8 cellular contexts compared by ENCODE assay signal in the genomic region with DNA sequence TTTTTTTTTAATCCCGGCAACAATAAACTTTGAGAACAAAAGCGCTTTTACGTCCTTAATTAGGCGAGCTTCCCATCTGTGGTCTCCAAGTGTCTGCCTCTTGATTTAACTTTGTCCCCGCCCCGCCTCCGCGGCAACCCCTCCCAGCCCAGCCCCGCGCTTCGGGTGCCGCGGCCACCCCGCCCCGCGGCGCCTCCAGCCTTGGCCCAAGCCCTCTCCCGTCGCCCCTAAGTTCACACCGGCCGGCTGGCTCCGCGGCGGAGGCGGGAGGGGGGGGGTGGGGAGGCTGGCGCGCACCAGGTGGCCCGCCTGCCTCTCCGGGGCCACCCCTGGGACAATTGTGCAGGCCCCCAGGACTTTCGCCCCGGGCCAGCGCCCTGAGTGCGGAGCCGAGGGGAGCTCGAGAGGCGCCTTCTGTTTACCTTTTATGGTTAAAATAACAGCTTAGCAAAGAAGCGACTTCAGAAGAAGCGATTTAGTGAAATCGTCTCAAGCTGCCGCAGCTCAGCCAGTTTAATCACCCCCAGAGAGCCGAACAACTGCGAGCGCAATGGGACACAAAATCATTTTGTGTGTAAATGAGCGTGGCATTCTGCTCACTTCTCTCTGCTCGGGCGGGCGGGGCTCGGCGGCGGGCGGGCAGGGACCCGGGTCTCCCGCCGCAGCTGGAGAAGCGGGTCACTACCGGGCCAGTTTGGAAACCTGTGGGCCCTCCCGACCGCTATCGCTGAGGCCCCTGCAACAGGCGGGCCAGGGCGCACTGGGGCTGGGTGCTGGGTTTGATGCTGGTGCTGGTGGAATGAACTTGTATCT. TPM values are rescaled to one million over a fixed set of nuclear protein-coding genes. Genes with fewer than 3 reads are reported as not detected.
DNase-seq lines count a peak whose midpoint lies in the region; ATAC-seq and TF ChIP-seq lines count a peak whose summit lies in the region.

No MANE protein-coding gene starts in this region.

- peak overlapping the region; percentile 90 for H3K4me2 ChIP-seq in neural progenitor cell

- POLR2A ChIA-PET in activated CD4-positive, alpha-beta T cell treated with anti-CD3 and anti-CD28 coated beads, Interleukin-2, amount 10 ng/mL, durations not matched to agents 7 days and 5 days (lab: Charles Lee) = no interaction called here

- H3K4me1 ChIP-seq in neural progenitor cell = peaks cover 20% of the 10 kb centered on the region

- CTCF ChIA-PET in activated naive CD4-positive, alpha-beta T cell treated with anti-CD3 and anti-CD28 coated beads for 36 hours (lab: Charles Lee) = interaction anchor here (1.1 to 1.4 kb wide), 2 partner anchors 296 to 298 kb away, joined by 3 to 4 read pairs; no protein-coding TSS in a partner anchor
- CTCF ChIA-PET in activated CD4-positive, alpha-beta T cell treated with anti-CD3 and anti-CD28 coated beads, Interleukin-2, amount 10 ng/mL, durations not matched to agents 7 days and 5 days (lab: Charles Lee) = interaction anchor here (0.9 kb wide), 1 partner anchor 20 kb away, joined by 3 read pairs; no protein-coding TSS in a partner anchor

- peak overlapping the region; percentile 78 for H3K4me3 ChIP-seq in fibroblast of villous mesenchyme (ENCODE audit: low read depth, low read length)
- H3K4me3 ChIP-seq in neural progenitor cell = peak overlapping the region; percentile 93

- H3K36me3 ChIP-seq in neural progenitor cell = no peaks in the 10 kb centered on the region

- intact Hi-C loops in activated naive CD4-positive, alpha-beta T cell treated with anti-CD3 and anti-CD28 coated beads for 36 hours (cut with micrococcal nuclease) = loop anchor here (5.0 kb wide), 2 partner anchors 199 to 549 kb away; no protein-coding TSS in a partner anchor

- peaks cover 30% of the 10 kb centered on the region for H3K27me3 Mint-ChIP-seq in activated naive CD4-positive, alpha-beta T cell treated with anti-CD3 and anti-CD28 coated beads for 36 hours (ENCODE audit: low read depth)
- peaks cover 34% of the 10 kb centered on the region for H3K27me3 Mint-ChIP-seq in activated CD4-positive, alpha-beta T cell treated with anti-CD3 and anti-CD28 coated beads, Interleukin-2, amount 10 ng/mL, durations not matched to agents 7 days and 5 days
- H3K27me3 Mint-ChIP-seq in neural progenitor cell (ENCODE audit: insufficient read depth, low read depth) = peaks cover 6% of the 10 kb centered on the region

- H3K4me1 Mint-ChIP-seq in activated naive CD4-positive, alpha-beta T cell treated with anti-CD3 and anti-CD28 coated beads for 36 hours (ENCODE audit: low read depth) = no peaks in the 10 kb centered on the region
- peaks cover 2% of the 10 kb centered on the region for H3K4me1 Mint-ChIP-seq in activated CD4-positive, alpha-beta T cell treated with anti-CD3 and anti-CD28 coated beads, Interleukin-2, amount 10 ng/mL, durations not matched to agents 7 days and 5 days
- H3K4me1 Mint-ChIP-seq in neural progenitor cell = peaks cover 32% of the 10 kb centered on the region

- peak overlapping the region; percentile 34 for H2AFZ ChIP-seq in neural progenitor cell (replicated peaks)

- H3K27me3 ChIP-seq in neural progenitor cell = no peaks in the 10 kb centered on the region

- H4K20me1 ChIP-seq in neural progenitor cell (ENCODE audit: low read depth) = peaks cover 40% of the 10 kb centered on the region

- peaks cover 43% of the 10 kb centered on the region for H3K79me2 ChIP-seq in neural progenitor cell (ENCODE audit: low read depth)

- H3K9me3 Mint-ChIP-seq in activated naive CD4-positive, alpha-beta T cell treated with anti-CD3 and anti-CD28 coated beads for 36 hours = no peaks in the 10 kb centered on the region
- no peaks in the 10 kb centered on the region for H3K9me3 Mint-ChIP-seq in activated naive CD4-positive, alpha-beta T cell treated with anti-CD3 and anti-CD28 coated beads, Interleukin-2, amount 50 U/mL, for 72 hours
- H3K9me3 Mint-ChIP-seq in activated CD4-positive, alpha-beta T cell treated with anti-CD3 and anti-CD28 coated beads, Interleukin-2, amount 10 ng/mL, durations not matched to agents 7 days and 5 days = no peaks in the 10 kb centered on the region
- H3K9me3 Mint-ChIP-seq in neural progenitor cell = no peaks in the 10 kb centered on the region

- H3K9me3 ChIP-seq in neural progenitor cell (ENCODE audit: low read depth) = no peaks in the 10 kb centered on the region

- H3K4me3 Mint-ChIP-seq in activated naive CD4-positive, alpha-beta T cell treated with anti-CD3 and anti-CD28 coated beads for 36 hours = peak overlapping the region; percentile 69
- H3K4me3 Mint-ChIP-seq in activated CD4-positive, alpha-beta T cell treated with anti-CD3 and anti-CD28 coated beads, Interleukin-2, amount 10 ng/mL, durations not matched to agents 7 days and 5 days = peak overlapping the region; percentile 43
- peak overlapping the region; percentile 95 for H3K4me3 Mint-ChIP-seq in neural progenitor cell

- no peak for TF ChIP-seq CTCF in fibroblast of villous mesenchyme (IDR thresholded peaks at IDR 0.05; ENCODE audit: insufficient read depth, low read depth, low read length)
- TF ChIP-seq CTCF in neural progenitor cell (IDR thresholded peaks at IDR 0.05) = no peak

- H3K9ac ChIP-seq in neural progenitor cell = no peak overlapping the region

- H3K36me3 Mint-ChIP-seq in activated naive CD4-positive, alpha-beta T cell treated with anti-CD3 and anti-CD28 coated beads for 36 hours (ENCODE audit: low read depth) = no peaks in the 10 kb centered on the region
- H3K36me3 Mint-ChIP-seq in activated naive CD4-positive, alpha-beta T cell treated with anti-CD3 and anti-CD28 coated beads, Interleukin-2, amount 50 U/mL, for 72 hours = no peaks in the 10 kb centered on the region
- H3K36me3 Mint-ChIP-seq in activated CD4-positive, alpha-beta T cell treated with anti-CD3 and anti-CD28 coated beads, Interleukin-2, amount 10 ng/mL, durations not matched to agents 7 days and 5 days (ENCODE audit: low read depth) = no peaks in the 10 kb centered on the region
- H3K36me3 Mint-ChIP-seq in neural progenitor cell = peaks cover 12% of the 10 kb centered on the region

- peaks cover 55% of the 10 kb centered on the region for H3F3A ChIP-seq in neural progenitor cell (ENCODE audit: low read depth)

- no peak for DNase-seq in activated naive CD4-positive, alpha-beta T cell treated with anti-CD3 and anti-CD28 coated beads for 36 hours
- no peak for DNase-seq in activated naive CD4-positive, alpha-beta T cell treated with anti-CD3 and anti-CD28 coated beads, Interleukin-2, amount 50 U/mL, for 72 hours (ENCODE audit: low spot score in 2 of 2)
- no peak for DNase-seq in activated CD4-positive, alpha-beta T cell treated with anti-CD3 and anti-CD28 coated beads, Interleukin-2, amount 10 ng/mL, durations not matched to agents 7 days and 5 days
- DNase-seq in fibroblast of villous mesenchyme (ENCODE audit: low read depth) (peak; percentile 64), neural progenitor cell (ENCODE audit: low spot score) (peak; percentile 88), HK-2 (ENCODE audit: unreplicated experiment) (no peak)

- H3K27ac ChIP-seq in neural progenitor cell = peak overlapping the region; percentile 68

- H3K27ac Mint-ChIP-seq in activated naive CD4-positive, alpha-beta T cell treated with anti-CD3 and anti-CD28 coated beads for 36 hours = no peak overlapping the region
- no peak overlapping the region for H3K27ac Mint-ChIP-seq in activated naive CD4-positive, alpha-beta T cell treated with anti-CD3 and anti-CD28 coated beads, Interleukin-2, amount 50 U/mL, for 72 hours
- H3K27ac Mint-ChIP-seq in activated CD4-positive, alpha-beta T cell treated with anti-CD3 and anti-CD28 coated beads, Interleukin-2, amount 10 ng/mL, durations not matched to agents 7 days and 5 days = no peak overlapping the region
- H3K27ac Mint-ChIP-seq in neural progenitor cell = peak overlapping the region; percentile 93

- ATAC-seq in activated naive CD4-positive, alpha-beta T cell treated with anti-CD3 and anti-CD28 coated beads, Interleukin-2, amount 50 U/mL, for 72 hours = no peak
- no peak for ATAC-seq in HG03571 (IDR thresholded peaks at IDR 0.05; ENCODE audit: unreplicated experiment)
- ATAC-seq in GM18502 (IDR thresholded peaks at IDR 0.05; ENCODE audit: poor library complexity, unreplicated experiment) = no peak

RNA-seq across cellular contexts. Expression of a gene that starts 1.4 kb away (rescaled TPM):
- total RNA-seq in activated naive CD4-positive, alpha-beta T cell treated with anti-CD3 and anti-CD28 coated beads for 36 hours = 1 to 10 TPM; 5.0 to 6.2 TPM
- 1 to 10 TPM; 2.0 to 8.9 TPM for total RNA-seq in activated naive CD4-positive, alpha-beta T cell treated with anti-CD3 and anti-CD28 coated beads, Interleukin-2, amount 50 U/mL, for 72 hours
- 1 to 10 TPM; 1.6 to 2.5 TPM for total RNA-seq in activated CD4-positive, alpha-beta T cell treated with anti-CD3 and anti-CD28 coated beads, Interleukin-2, amount 10 ng/mL, durations not matched to agents 7 days and 5 days
- 13.0 and 18.0 TPM in 2 replicates for total RNA-seq in fibroblast of villous mesenchyme
- 26.4 and 84.4 TPM in 2 replicates for total RNA-seq in neural progenitor cell (ENCODE audit: low replicate concordance)

Comparison
In these comparisons a context has a peak if more than half of its experiments do, and no peak if none do; other contexts are left out.
1. DNase-seq: peak in fibroblast of villous mesenchyme (single experiment) and neural progenitor cell (single experiment); none in activated naive CD4-positive, alpha-beta T cell treated with anti-CD3 and anti-CD28 coated beads for 36 hours (single experiment), activated naive CD4-positive, alpha-beta T cell treated with anti-CD3 and anti-CD28 coated beads, Interleukin-2, amount 50 U/mL, for 72 hours (0 of 2), activated CD4-positive, alpha-beta T cell treated with anti-CD3 and anti-CD28 coated beads, Interleukin-2, amount 10 ng/mL, durations not matched to agents 7 days and 5 days (single experiment) and HK-2 (single experiment).
2. H3K4me3 Mint-ChIP-seq: peak in every context shown above with its lines; median percentile 95 in neural progenitor cell; 69 in activated naive CD4-positive, alpha-beta T cell treated with anti-CD3 and anti-CD28 coated beads for 36 hours; 43 in activated CD4-positive, alpha-beta T cell treated with anti-CD3 and anti-CD28 coated beads, Interleukin-2, amount 10 ng/mL, durations not matched to agents 7 days and 5 days.